In genomic region chr3:31165399-31165860, GRCh38 we compare ENCODE assay signal across 1 cellular context.
TF ChIP-seq lines count a peak whose summit lies in the region.

No MANE protein-coding gene starts in this region.

TF ChIP-seq in HEK293, 187 proteins besides CTCF, POLR2A, EP300 and RAD21 (continued from another document):
- TF ChIP-seq ZNF513 (tag by site-specific recombination; IDR thresholded peaks at IDR 0.05) (peak; percentile 16; the same call in 1 of the 2 replicates), KLF1 (tag by site-specific recombination; IDR thresholded peaks at IDR 0.05) (no peak), GLI2 (tag by site-specific recombination; IDR thresholded peaks at IDR 0.05; ENCODE audit: borderline replicate concordance, low read depth) (peak; percentile 88; the same call in 1 of the 2 replicates), ZNF248 (tag by site-specific recombination; IDR thresholded peaks at IDR 0.05) (no peak), ZNF558 (tag by site-specific recombination; IDR thresholded peaks at IDR 0.05) (peak; percentile 46; the same call in 1 of the 2 replicates), FEZF1 (tag by site-specific recombination; IDR thresholded peaks at IDR 0.05) (peak; percentile 92), ZIC2 (tag by site-specific recombination; IDR thresholded peaks at IDR 0.05) (peak; percentile 68), ZFP41 (tag by site-specific recombination; IDR thresholded peaks at IDR 0.05; ENCODE audit: borderline replicate concordance) (no peak), ZSCAN4 (tag by site-specific recombination; IDR thresholded peaks at IDR 0.05) (peak; percentile 33), ZNF580 (tag by site-specific recombination; IDR thresholded peaks at IDR 0.05) (peak; percentile 72; the same call in 1 of the 2 replicates), ZNF629 (tag by site-specific recombination; IDR thresholded peaks at IDR 0.05) (peak; percentile 86), INSM2 (tag by site-specific recombination; IDR thresholded peaks at IDR 0.05) (peak; percentile 88), ZNF16 (tag by site-specific recombination; IDR thresholded peaks at IDR 0.05; ENCODE audit: low read depth) (peak; percentile 45; the same call in 1 of the 2 replicates), ZNF449 (tag by site-specific recombination; IDR thresholded peaks at IDR 0.05) (peak; percentile 38; the same call in 1 of the 2 replicates), ZNF391 (tag by site-specific recombination; IDR thresholded peaks at IDR 0.05; ENCODE audit: borderline replicate concordance, low read depth) (peak; percentile 81; the same call in 1 of the 2 replicates)
